Comparison of ENCODE assay signal across 9 cellular contexts in the genomic region with DNA sequence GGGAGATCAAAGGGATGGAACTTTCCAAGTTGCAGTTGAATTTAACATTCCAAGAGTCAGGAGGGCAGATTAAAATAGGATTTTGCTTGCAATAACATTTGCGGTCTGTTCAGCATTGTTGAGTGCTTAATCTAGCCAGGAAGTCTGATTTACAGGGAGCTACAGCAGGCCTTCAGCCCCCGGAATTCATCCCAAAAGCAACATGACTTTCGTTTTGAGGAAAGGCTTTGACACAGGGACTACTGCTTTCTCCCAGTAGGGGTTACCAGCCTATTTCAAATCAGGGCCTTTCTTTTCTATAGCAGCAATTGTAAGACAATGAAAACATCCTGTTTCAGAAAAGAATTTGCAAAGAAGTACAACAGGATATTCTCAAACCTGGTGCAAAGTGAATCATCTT.
DNase-seq lines count a peak whose midpoint lies in the region; ATAC-seq and FAIRE-seq lines count a peak whose summit lies in the region.
"Had no signal": no experiment of that assay in that cellular context is flagged by ENCODE, and none has a peak within 500 bp of the region (broad histone marks: within the 10 kb centered on the region; RNA-seq: fewer than 3 reads in every experiment).

No MANE protein-coding gene starts in this region.

- H3K36me3 ChIP-seq in NT2/D1 (ENCODE audit: insufficient read depth, insufficient read length, low read length) = no peaks in the 10 kb centered on the region
- H3K36me3 ChIP-seq: BLaER1 treated with 17β-estradiol and CSF1 and Interleukin-3, amounts not matched to agents 10 nM and 100 nM had no signal

- H3K9me3 ChIP-seq in NT2/D1 (ENCODE audit: insufficient read depth, low read length) = peaks cover 3% of the 10 kb centered on the region; the same call in 1 of the 2 replicates

- no peaks in the 10 kb centered on the region for H3K27me3 ChIP-seq in NT2/D1 (ENCODE audit: insufficient read depth, insufficient read length)
- H3K27me3 ChIP-seq: BLaER1 treated with 17β-estradiol and CSF1 and Interleukin-3, amounts not matched to agents 10 nM and 100 nM had no signal

- DNase-seq in NT2/D1 (ENCODE audit: low read depth, low spot score) = peak; percentile 36
- peak; percentile 17 for DNase-seq in midbrain (lab: John Stamatoyannopoulos, UW)
- no peak for DNase-seq in T-helper 9 cell
- DNase-seq in MV-4-11 (lab: John Stamatoyannopoulos, UW) = no peak
- DNase-seq in GM19240 (ENCODE audit: insufficient read length, low spot score) = no peak

- no peak overlapping the region for H3K4me3 ChIP-seq in NT2/D1 (ENCODE audit: insufficient read length, low read depth)
- H3K4me3 ChIP-seq: BLaER1 treated with 17β-estradiol and CSF1 and Interleukin-3, amounts not matched to agents 10 nM and 100 nM had no signal

- ATAC-seq in esophagus mucosa (peak; percentile 25), GM19328 (IDR thresholded peaks at IDR 0.05; ENCODE audit: unreplicated experiment) (no peak)

- peak; percentile 96 for FAIRE-seq in A204.1 (lab: Jason Lieb, UNC)

- H3K9ac ChIP-seq in NT2/D1 (ENCODE audit: insufficient read length, low read depth) = no peak overlapping the region
- H3K9ac ChIP-seq: BLaER1 treated with 17β-estradiol and CSF1 and Interleukin-3, amounts not matched to agents 10 nM and 100 nM had no signal

- H3K4me1 ChIP-seq in NT2/D1 (ENCODE audit: insufficient read depth, insufficient read length) = no peaks in the 10 kb centered on the region

Comparison
In these comparisons a context has a peak if more than half of its experiments do, and no peak if none do; other contexts are left out.
1. DNase-seq: peak in NT2/D1 (single experiment) and midbrain (single experiment); none in T-helper 9 cell (single experiment), MV-4-11 (single experiment) and GM19240 (single experiment).